In genomic region chr17:41772218-41772585, GRCh38 we compare ENCODE assay signal across 1 cellular context.
TF ChIP-seq lines count a peak whose summit lies in the region.

No MANE protein-coding gene starts in this region.

TF ChIP-seq in GM23338, 12 proteins besides CTCF, POLR2A, EP300 and RAD21:
- TF ChIP-seq, protein P1, sequence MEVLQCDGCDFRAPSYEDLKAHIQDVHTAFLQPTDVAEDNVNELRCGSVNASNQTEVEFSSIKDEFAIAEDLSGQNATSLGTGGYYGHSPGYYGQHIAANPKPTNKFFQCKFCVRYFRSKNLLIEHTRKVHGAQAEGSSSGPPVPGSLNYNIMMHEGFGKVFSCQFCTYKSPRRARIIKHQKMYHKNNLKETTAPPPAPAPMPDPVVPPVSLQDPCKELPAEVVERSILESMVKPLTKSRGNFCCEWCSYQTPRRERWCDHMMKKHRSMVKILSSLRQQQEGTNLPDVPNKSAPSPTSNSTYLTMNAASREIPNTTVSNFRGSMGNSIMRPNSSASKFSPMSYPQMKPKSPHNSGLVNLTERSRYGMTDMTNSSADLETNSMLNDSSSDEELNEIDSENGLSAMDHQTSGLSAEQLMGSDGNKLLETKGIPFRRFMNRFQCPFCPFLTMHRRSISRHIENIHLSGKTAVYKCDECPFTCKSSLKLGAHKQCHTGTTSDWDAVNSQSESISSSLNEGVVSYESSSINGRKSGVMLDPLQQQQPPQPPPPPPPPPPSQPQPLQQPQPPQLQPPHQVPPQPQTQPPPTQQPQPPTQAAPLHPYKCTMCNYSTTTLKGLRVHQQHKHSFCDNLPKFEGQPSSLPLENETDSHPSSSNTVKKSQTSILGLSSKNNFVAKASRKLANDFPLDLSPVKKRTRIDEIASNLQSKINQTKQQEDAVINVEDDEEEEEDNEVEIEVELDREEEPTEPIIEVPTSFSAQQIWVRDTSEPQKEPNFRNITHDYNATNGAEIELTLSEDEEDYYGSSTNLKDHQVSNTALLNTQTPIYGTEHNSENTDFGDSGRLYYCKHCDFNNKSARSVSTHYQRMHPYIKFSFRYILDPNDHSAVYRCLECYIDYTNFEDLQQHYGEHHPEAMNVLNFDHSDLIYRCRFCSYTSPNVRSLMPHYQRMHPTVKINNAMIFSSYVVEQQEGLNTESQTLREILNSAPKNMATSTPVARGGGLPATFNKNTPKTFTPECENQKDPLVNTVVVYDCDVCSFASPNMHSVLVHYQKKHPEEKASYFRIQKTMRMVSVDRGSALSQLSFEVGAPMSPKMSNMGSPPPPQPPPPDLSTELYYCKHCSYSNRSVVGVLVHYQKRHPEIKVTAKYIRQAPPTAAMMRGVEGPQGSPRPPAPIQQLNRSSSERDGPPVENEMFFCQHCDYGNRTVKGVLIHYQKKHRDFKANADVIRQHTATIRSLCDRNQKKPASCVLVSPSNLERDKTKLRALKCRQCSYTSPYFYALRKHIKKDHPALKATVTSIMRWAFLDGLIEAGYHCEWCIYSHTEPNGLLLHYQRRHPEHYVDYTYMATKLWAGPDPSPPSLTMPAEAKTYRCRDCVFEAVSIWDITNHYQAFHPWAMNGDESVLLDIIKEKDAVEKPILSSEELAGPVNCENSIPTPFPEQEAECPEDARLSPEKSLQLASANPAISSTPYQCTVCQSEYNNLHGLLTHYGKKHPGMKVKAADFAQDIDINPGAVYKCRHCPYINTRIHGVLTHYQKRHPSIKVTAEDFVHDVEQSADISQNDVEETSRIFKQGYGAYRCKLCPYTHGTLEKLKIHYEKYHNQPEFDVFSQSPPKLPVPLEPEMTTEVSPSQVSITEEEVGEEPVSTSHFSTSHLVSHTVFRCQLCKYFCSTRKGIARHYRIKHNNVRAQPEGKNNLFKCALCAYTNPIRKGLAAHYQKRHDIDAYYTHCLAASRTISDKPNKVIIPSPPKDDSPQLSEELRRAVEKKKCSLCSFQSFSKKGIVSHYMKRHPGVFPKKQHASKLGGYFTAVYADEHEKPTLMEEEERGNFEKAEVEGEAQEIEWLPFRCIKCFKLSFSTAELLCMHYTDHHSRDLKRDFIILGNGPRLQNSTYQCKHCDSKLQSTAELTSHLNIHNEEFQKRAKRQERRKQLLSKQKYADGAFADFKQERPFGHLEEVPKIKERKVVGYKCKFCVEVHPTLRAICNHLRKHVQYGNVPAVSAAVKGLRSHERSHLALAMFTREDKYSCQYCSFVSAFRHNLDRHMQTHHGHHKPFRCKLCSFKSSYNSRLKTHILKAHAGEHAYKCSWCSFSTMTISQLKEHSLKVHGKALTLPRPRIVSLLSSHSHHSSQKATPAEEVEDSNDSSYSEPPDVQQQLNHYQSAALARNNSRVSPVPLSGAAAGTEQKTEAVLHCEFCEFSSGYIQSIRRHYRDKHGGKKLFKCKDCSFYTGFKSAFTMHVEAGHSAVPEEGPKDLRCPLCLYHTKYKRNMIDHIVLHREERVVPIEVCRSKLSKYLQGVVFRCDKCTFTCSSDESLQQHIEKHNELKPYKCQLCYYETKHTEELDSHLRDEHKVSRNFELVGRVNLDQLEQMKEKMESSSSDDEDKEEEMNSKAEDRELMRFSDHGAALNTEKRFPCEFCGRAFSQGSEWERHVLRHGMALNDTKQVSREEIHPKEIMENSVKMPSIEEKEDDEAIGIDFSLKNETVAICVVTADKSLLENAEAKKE (CRISPR knock-in tag; IDR thresholded peaks at IDR 0.05): no peak
- no peak for TF ChIP-seq ZNF114 (CRISPR knock-in tag; IDR thresholded peaks at IDR 0.05)
- TF ChIP-seq POLR2AphosphoS5 (IDR thresholded peaks at IDR 0.05; ENCODE audit: low read depth): 0 out of 2 replicates have a peak, but pooled peaks have one; percentile 13
